2 cellular contexts compared by ENCODE assay signal in genomic region chr2:239401450-239402227, GRCh38.
TF ChIP-seq lines count a peak whose summit lies in the region.

No MANE protein-coding gene starts in this region.

TF ChIP-seq in A549, 52 proteins besides CTCF, POLR2A, EP300 and RAD21 (continued from another document and continues in another):
- TF ChIP-seq HMGXB4 (CRISPR knock-in tag; IDR thresholded peaks at IDR 0.05; ENCODE audit: borderline replicate concordance) (0 out of 2 replicates have a peak, but pooled peaks have one; percentile 33), CBX2 (IDR thresholded peaks at IDR 0.05; ENCODE audit: borderline replicate concordance, low read depth) (no peak), CEBPB (IDR thresholded peaks at IDR 0.05) (no peak), EHF (CRISPR knock-in tag; IDR thresholded peaks at IDR 0.05) (no peak), RNF2 (IDR thresholded peaks at IDR 0.05; ENCODE audit: borderline replicate concordance, low read depth) (peak; percentile 25; the same call in 1 of the 2 replicates), NFE2L2 (conservative IDR thresholded peaks at IDR 0.05; ENCODE audit: low read length) (no peak), HES2 (IDR thresholded peaks at IDR 0.05) (no peak), GATA3 (IDR thresholded peaks at IDR 0.05; ENCODE audit: borderline replicate concordance) (no peak; the same call in 1 of the 2 replicates), REST (IDR thresholded peaks at IDR 0.05) (peak; percentile 11; the same call in 1 of the 2 replicates), FOSB (CRISPR knock-in tag; IDR thresholded peaks at IDR 0.05) (no peak), BCL3 (IDR thresholded peaks at IDR 0.05) (peak; percentile 86; the same call in 2 of the 3 replicates), MYC (IDR thresholded peaks at IDR 0.05; ENCODE audit: borderline replicate concordance, low read length) (peak; percentile 83), MAFK (IDR thresholded peaks at IDR 0.05; ENCODE audit: partially characterized antibody) (no peak), PHF8 (IDR thresholded peaks at IDR 0.05; ENCODE audit: borderline replicate concordance, low read depth) (peak; percentile 96), CBX8 (IDR thresholded peaks at IDR 0.05) (no peak), HOXB5 (CRISPR knock-in tag; IDR thresholded peaks at IDR 0.05) (peak; percentile 22; the same call in 1 of the 2 replicates), NPAS2 (CRISPR knock-in tag; IDR thresholded peaks at IDR 0.05; ENCODE audit: borderline replicate concordance) (0 out of 2 replicates have a peak, but pooled peaks have one; percentile 40), E2F6 (IDR thresholded peaks at IDR 0.05; ENCODE audit: borderline replicate concordance, low read depth) (peak; percentile 98), ZC3H11A (IDR thresholded peaks at IDR 0.05) (no peak), JUN (IDR thresholded peaks at IDR 0.05) (peak; percentile 93 to 97), KDM5A (IDR thresholded peaks at IDR 0.05) (peak; percentile 83), SMC3 (IDR thresholded peaks at IDR 0.05) (no peak), TP53 (CRISPR knock-in tag; IDR thresholded peaks at IDR 0.05) (peak; percentile 68), HEYL (CRISPR knock-in tag; IDR thresholded peaks at IDR 0.05) (no peak), USF2 (IDR thresholded peaks at IDR 0.05) (peak; percentile 95), TFCP2L1 (CRISPR knock-in tag; IDR thresholded peaks at IDR 0.05) (0 out of 2 replicates have a peak, but pooled peaks have one; percentile 23)

TF ChIP-seq in K562, 482 proteins besides CTCF, POLR2A, EP300 and RAD21 (continued from another document and continues in another):
- TF ChIP-seq ZMIZ1 (IDR thresholded peaks at IDR 0.05; ENCODE audit: low read depth in 2 of 2, low read length in 2 of 2) (peak in 1 of 2 experiments; percentile 18; a peak in 1 of 4 replicates), SMARCA4 (IDR thresholded peaks at IDR 0.05) (no peak), CHD7 (IDR thresholded peaks at IDR 0.05; ENCODE audit: low read depth, low read length) (no peak), ZNF318 (IDR thresholded peaks at IDR 0.05; ENCODE audit: borderline replicate concordance in 1 of 2, low read depth in 1 of 2) (no peak), POLR2AphosphoS5 (IDR thresholded peaks at IDR 0.05; ENCODE audit: control insufficient read depth, insufficient read depth, low read depth, low read length) (peak; percentile 58; the same call in 1 of the 2 replicates), ZNF143 (CRISPR knock-in tag; IDR thresholded peaks at IDR 0.05) (no peak), TSHZ1 (CRISPR knock-in tag; IDR thresholded peaks at IDR 0.05) (no peak), MCM5 (IDR thresholded peaks at IDR 0.05; ENCODE audit: low read depth) (no peak), TSC22D4 (tag; IDR thresholded peaks at IDR 0.05) (no peak), STAG1 (CRISPR knock-in tag; IDR thresholded peaks at IDR 0.05; ENCODE audit: borderline replicate concordance) (0 out of 2 replicates have a peak, but pooled peaks have one; percentile 30)
